1 cellular context compared by ENCODE assay signal in genomic region chr1:155063550-155064108, GRCh38.
A peak's percentile ranks its signal among the peaks of the same experiment; 100 is the strongest.
TF ChIP-seq lines count a peak whose summit lies in the region.

Gene EFNA4 (plus strand): TSS chr1:155063740. CDS start chr1:155063824, 84 bp downstream.

TF ChIP-seq in HepG2, 621 proteins besides CTCF, POLR2A, EP300 and RAD21 (continued from another document):
- TF ChIP-seq ZNF407 (CRISPR knock-in tag; IDR thresholded peaks at IDR 0.05; ENCODE audit: not compliant biosample characterization) (no peak), CBX5 (CRISPR knock-in tag; IDR thresholded peaks at IDR 0.05; ENCODE audit: borderline replicate concordance) (0 out of 2 replicates have a peak, but pooled peaks have one; percentile 15)
